1 cellular context compared by ENCODE assay signal in genomic region chr13:100209857-100210580, GRCh38.
TF ChIP-seq lines count a peak whose summit lies in the region.

No MANE protein-coding gene starts in this region.

TF ChIP-seq in SK-N-SH treated with all-trans-retinoic acid at 6 μM for 48 hours, 23 proteins besides CTCF, POLR2A, EP300 and RAD21 (continued from another document):
- no peak for TF ChIP-seq CSRNP3 (CRISPR knock-in tag; IDR thresholded peaks at IDR 0.05)
- TF ChIP-seq TSHZ2 (CRISPR knock-in tag; IDR thresholded peaks at IDR 0.05): no peak
- no peak for TF ChIP-seq ZNF565 (CRISPR knock-in tag; conservative IDR thresholded peaks at IDR 0.05; ENCODE audit: low read depth)
- no peak for TF ChIP-seq CREB5 (CRISPR knock-in tag; IDR thresholded peaks at IDR 0.05; ENCODE audit: low read depth)
